ENCODE assay signal across 8 cellular contexts in genomic region chr20:36063916-36064660, GRCh38.
DNase-seq lines count a peak whose midpoint lies in the region; ATAC-seq and TF ChIP-seq lines count a peak whose summit lies in the region.

No MANE protein-coding gene starts in this region.

- H3K27me3 Mint-ChIP-seq in activated T-cell treated with anti-CD3 and anti-CD28 coated beads, Interleukin-2, amount 50 U/mL, for 24 hours, result peaks cover 4% of the 10 kb centered on the region

- H3K36me3 ChIP-seq in adipocyte (ENCODE audit: control insufficient read depth, insufficient read depth, low read length, severe bottlenecking) (no peaks in the 10 kb centered on the region), kidney epithelial cell (ENCODE audit: control insufficient read depth, insufficient read depth, low read length) (no peaks in the 10 kb centered on the region), thoracic aorta (no peaks in the 10 kb centered on the region)

- H3K4me1 ChIP-seq in adipocyte (ENCODE audit: control insufficient read depth, insufficient read depth, low read length) (peaks cover 34% of the 10 kb centered on the region), thoracic aorta (ENCODE audit: control insufficient read depth in 1 of 2, low read depth in 2 of 2) (peaks cover 5 to 14% of the 10 kb centered on the region in 2 donors)

- H3K27ac ChIP-seq in thoracic aorta, result peak overlapping the region; percentile 84 to 90

- H3K4me3 Mint-ChIP-seq in activated T-cell treated with anti-CD3 and anti-CD28 coated beads, Interleukin-2, amount 50 U/mL, for 24 hours, result peak overlapping the region; percentile 79

- no peak overlapping the region for H3K27ac Mint-ChIP-seq in activated T-cell treated with anti-CD3 and anti-CD28 coated beads, Interleukin-2, amount 50 U/mL, for 24 hours

- H3K36me3 Mint-ChIP-seq in activated T-cell treated with anti-CD3 and anti-CD28 coated beads, Interleukin-2, amount 50 U/mL, for 24 hours (ENCODE audit: low read depth), result no peaks in the 10 kb centered on the region

- no peaks in the 10 kb centered on the region for H3K9me3 Mint-ChIP-seq in activated T-cell treated with anti-CD3 and anti-CD28 coated beads, Interleukin-2, amount 50 U/mL, for 24 hours

- peak overlapping the region; percentile 81 for H3K9ac ChIP-seq in adipocyte (ENCODE audit: low read length)

- TF ChIP-seq CTCF in kidney epithelial cell (IDR thresholded peaks at IDR 0.05; ENCODE audit: insufficient read depth, low read length, poor library complexity, severe bottlenecking) (no peak), thoracic aorta (IDR thresholded peaks at IDR 0.05) (no peak)

- H3K4me1 Mint-ChIP-seq in activated T-cell treated with anti-CD3 and anti-CD28 coated beads, Interleukin-2, amount 50 U/mL, for 24 hours (ENCODE audit: low read depth), result peaks cover 7% of the 10 kb centered on the region

- H3K4me3 ChIP-seq in adipocyte (ENCODE audit: low read length), result peak overlapping the region; percentile 78
- peak overlapping the region; percentile 49 for H3K4me3 ChIP-seq in kidney epithelial cell (ENCODE audit: low read depth, low read length)
- peak overlapping the region; percentile 78 for H3K4me3 ChIP-seq in thoracic aorta

- ATAC-seq in thoracic aorta (ENCODE audit: insufficient number of reproducible peaks, low FRiP score, low read depth) (no peak), GM21526 (IDR thresholded peaks at IDR 0.05; ENCODE audit: low FRiP score, unreplicated experiment) (no peak)

- H3K27me3 ChIP-seq in adipocyte (replicated peaks; ENCODE audit: control insufficient read depth, insufficient read depth, low read length) (no peaks in the 10 kb centered on the region), kidney epithelial cell (ENCODE audit: control insufficient read depth, insufficient read depth, low read length) (no peaks in the 10 kb centered on the region), thoracic aorta (replicated peaks; ENCODE audit: insufficient read depth) (no peaks in the 10 kb centered on the region)

- no peaks in the 10 kb centered on the region for H3K9me3 ChIP-seq in adipocyte (ENCODE audit: control insufficient read depth, low read length)
- H3K9me3 ChIP-seq in thoracic aorta, result no peaks in the 10 kb centered on the region

- no peak for DNase-seq in activated T-cell treated with anti-CD3 and anti-CD28 coated beads, Interleukin-2, amount 50 U/mL, for 24 hours
- DNase-seq in activated T-cell treated with anti-CD3 and anti-CD28 coated beads, Interleukin-2, amount 50 U/mL, for 48 hours, result no peak
- DNase-seq in adipocyte (ENCODE audit: low read depth) (peak; percentile 27), kidney epithelial cell (ENCODE audit: low read depth) (no peak), thoracic aorta (ENCODE audit: low spot score) (no peak), RPMI8226 (no peak), OCI-M1 (lab: John Stamatoyannopoulos, UW) (no peak)
